Comparison of ENCODE assay signal across 8 cellular contexts in genomic region chr5:54867310-54867944, GRCh38.
A peak's percentile ranks its signal among the peaks of the same experiment; 100 is the strongest.
DNase-seq lines count a peak whose midpoint lies in the region; ATAC-seq, FAIRE-seq and TF ChIP-seq lines count a peak whose summit lies in the region.

No MANE protein-coding gene starts in this region.

- CTCF ChIA-PET in AG04449 (lab: Yijun Ruan, JAX): interaction anchor here (0.6 to 5.8 kb wide), 52 partner anchors 11 to 633 kb away, joined by 3 to 137 read pairs (median 6); partner anchors contain the start of genes GPX8 and SNX18

- peak overlapping the region; percentile 76 for H2AFZ ChIP-seq in keratinocyte (ENCODE audit: control insufficient read depth, low read length)

- dilution Hi-C loops in keratinocyte (cut with MboI; ENCODE audit: extremely low pct_ligation_motif_present, low sequenced_read_pairs): no loop called here

- no peak overlapping the region for H3K9ac ChIP-seq in keratinocyte (ENCODE audit: control insufficient read depth, extremely low read depth, insufficient read depth, low read length)

- intact Hi-C loops in body of pancreas (cut with DNase I): no loop called here
- intact Hi-C loops in thyroid gland (cut with DNase I): loop anchor here (5.0 kb wide), 1 partner anchor 350 kb away; the partner anchor contains the start of gene SNX18

- no peak overlapping the region for H3K4me3 ChIP-seq in AG04449 (ENCODE audit: low read depth, low read length)
- H3K4me3 ChIP-seq in body of pancreas: no peak overlapping the region
- no peak overlapping the region for H3K4me3 ChIP-seq in keratinocyte (ENCODE audit: control insufficient read depth in 2 of 3, extremely low read depth in 1 of 3, insufficient read depth in 2 of 3, low read depth in 1 of 3, low read length in 3 of 3)
- no peak overlapping the region for H3K4me3 ChIP-seq in thyroid gland (replicated peaks in 1 of 3)
- no peak overlapping the region for H3K4me3 ChIP-seq in MG63

- TF ChIP-seq CTCF in AG04449 (IDR thresholded peaks at IDR 0.05; ENCODE audit: insufficient read depth, low read length, missing control alignments): peak; percentile 9
- peak; percentile 45 for TF ChIP-seq CTCF in GM10266 (IDR thresholded peaks at IDR 0.05; ENCODE audit: control insufficient read depth, insufficient read depth, low read depth, missing control alignments)
- peak in 6 of 7 experiments; percentile 52 to 73 (median 68) for TF ChIP-seq CTCF in body of pancreas (IDR thresholded peaks at IDR 0.05)
- TF ChIP-seq CTCF in keratinocyte (optimal IDR thresholded peaks at IDR 0.05 in 1 of 3, IDR thresholded peaks at IDR 0.05 in 1 of 3, conservative IDR thresholded peaks at IDR 0.05 in 1 of 3; ENCODE audit: extremely low read depth in 1 of 3, insufficient read depth in 2 of 3, low read length in 3 of 3): peak; percentile 5 to 51 (median 25)
- peak; percentile 24 to 65 (median 52) for TF ChIP-seq CTCF in thyroid gland (IDR thresholded peaks at IDR 0.05)

- POLR2A ChIA-PET in AG04449 (lab: Yijun Ruan, JAX): interaction anchor here (0.5 to 0.6 kb wide), 2 partner anchors 292 to 350 kb away, joined by 3 to 4 read pairs; partner anchors contain the start of genes GPX8 and SNX18

- TF ChIP-seq POLR2A in body of pancreas (IDR thresholded peaks at IDR 0.05): no peak
- no peak for TF ChIP-seq POLR2A in thyroid gland (IDR thresholded peaks at IDR 0.05)

- H3K27ac ChIP-seq in body of pancreas: no peak overlapping the region
- no peak overlapping the region for H3K27ac ChIP-seq in keratinocyte (ENCODE audit: control insufficient read depth, insufficient read depth, low read length)
- no peak overlapping the region for H3K27ac ChIP-seq in thyroid gland

- ATAC-seq in body of pancreas: peak; percentile 71

- peaks cover 5% of the 10 kb centered on the region for H3K4me1 ChIP-seq in body of pancreas
- no peaks in the 10 kb centered on the region for H3K4me1 ChIP-seq in keratinocyte (ENCODE audit: control insufficient read depth, extremely low read depth, insufficient read depth, low read length)
- no peaks in the 10 kb centered on the region for H3K4me1 ChIP-seq in thyroid gland

- H4K20me1 ChIP-seq in keratinocyte (ENCODE audit: control insufficient read depth, extremely low read depth, insufficient read depth, low read length): no peaks in the 10 kb centered on the region

- no peaks in the 10 kb centered on the region for H3K36me3 ChIP-seq in body of pancreas (replicated peaks in 1 of 2; ENCODE audit: insufficient read depth in 1 of 2, low read depth in 2 of 2)
- H3K36me3 ChIP-seq in keratinocyte (ENCODE audit: control insufficient read depth in 2 of 2, extremely low read depth in 1 of 2, insufficient read depth in 2 of 2, low read length in 2 of 2): no peaks in the 10 kb centered on the region
- no peaks in the 10 kb centered on the region for H3K36me3 ChIP-seq in thyroid gland
- H3K36me3 ChIP-seq in MG63: no peaks in the 10 kb centered on the region

- H3K79me2 ChIP-seq in keratinocyte (ENCODE audit: control insufficient read depth, insufficient read depth, low read length): no peaks in the 10 kb centered on the region

- WGBS in body of pancreas, 2 donors: 17 to 18% methylated on average over 7 of the region's 7 CpGs
- 27 to 28% methylated on average over 7 of the region's 7 CpGs for WGBS in thyroid gland, 2 donors

- peak overlapping the region; percentile 76 for H3K4me2 ChIP-seq in keratinocyte (ENCODE audit: control insufficient read depth, extremely low read depth, insufficient read depth, low read depth, low read length)

- DNase-seq in AG04449 (ENCODE audit: low read depth, low spot score): no peak
- peak; percentile 64 for DNase-seq in GM10266 (ENCODE audit: extremely low spot score)
- DNase-seq in NCI-H446 (lab: John Stamatoyannopoulos, UW): peak; percentile 6 to 66
- no peak for DNase-seq in body of pancreas
- DNase-seq in keratinocyte (ENCODE audit: low read depth, low spot score): no peak
- no peak for DNase-seq in thyroid gland
- no peak for DNase-seq in activated CD8-positive, alpha-beta memory T cell treated with anti-CD3 and anti-CD28 coated beads, Interleukin-2, amount 50 U/mL, for 48 hours
- no peak for DNase-seq in MG63

- peak; percentile 17 for FAIRE-seq in keratinocyte (lab: Jason Lieb, UNC)

- H3K27me3 ChIP-seq in body of pancreas (no peaks in the 10 kb centered on the region), keratinocyte (ENCODE audit: control insufficient read depth, extremely low read depth, insufficient read depth, low read length) (no peaks in the 10 kb centered on the region), thyroid gland (no peaks in the 10 kb centered on the region), MG63 (no peaks in the 10 kb centered on the region)

- no peaks in the 10 kb centered on the region for H3K9me3 ChIP-seq in body of pancreas
- H3K9me3 ChIP-seq in keratinocyte (ENCODE audit: control insufficient read depth, low read depth, low read length): no peaks in the 10 kb centered on the region
- no peaks in the 10 kb centered on the region for H3K9me3 ChIP-seq in thyroid gland
- H3K9me3 ChIP-seq in MG63: no peaks in the 10 kb centered on the region

- no peaks in the 10 kb centered on the region for H3K9me1 ChIP-seq in keratinocyte (ENCODE audit: control insufficient read depth, extremely low read depth, insufficient read depth, low read length)

Comparison
In these comparisons a context has a peak if more than half of its experiments do, and no peak if none do; other contexts are left out.
1. DNase-seq: peak in GM10266 (single experiment) and NCI-H446 (2 of 2); none in AG04449 (single experiment), body of pancreas (0 of 4), keratinocyte (single experiment), thyroid gland (0 of 2), activated CD8-positive, alpha-beta memory T cell treated with anti-CD3 and anti-CD28 coated beads, Interleukin-2, amount 50 U/mL, for 48 hours (single experiment) and MG63 (single experiment).
2. CTCF ChIP-seq: peak in every context shown above with its lines; median percentile 68 in body of pancreas; 52 in thyroid gland; 45 in GM10266; 25 in keratinocyte; 9 in AG04449.